1 cellular context compared by ENCODE assay signal in the genomic region with DNA sequence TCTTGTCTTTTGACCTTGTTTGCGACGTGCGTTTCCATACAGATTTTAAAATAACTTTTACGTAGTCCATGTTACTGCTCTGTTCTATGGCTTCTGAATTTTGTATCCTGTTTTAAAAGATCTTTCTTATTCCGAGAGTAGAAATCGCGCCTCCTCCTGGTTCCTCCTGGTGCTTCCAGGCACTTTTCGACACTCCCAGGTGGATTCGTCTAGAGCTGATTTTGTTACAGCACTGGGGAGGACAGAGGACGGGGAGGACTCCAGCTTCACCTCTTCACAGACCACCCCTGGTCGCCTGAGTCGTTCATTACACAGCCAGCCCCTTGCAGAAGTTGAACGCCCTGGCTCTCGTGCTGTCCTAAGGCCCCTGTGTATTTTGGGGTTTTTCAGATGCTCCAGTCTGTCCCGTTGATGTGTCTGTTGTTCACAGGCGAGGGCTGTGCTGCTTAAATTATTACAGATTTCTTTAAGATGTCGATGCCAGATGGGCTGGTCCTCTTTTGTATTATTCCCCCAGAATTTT.
TF ChIP-seq lines count a peak whose summit lies in the region.

No MANE protein-coding gene starts in this region.

TF ChIP-seq in K562, 482 proteins besides CTCF, POLR2A, EP300 and RAD21:
- TF ChIP-seq HMG20A (CRISPR knock-in tag; conservative IDR thresholded peaks at IDR 0.05) (no peak), ZNF785 (CRISPR knock-in tag; IDR thresholded peaks at IDR 0.05) (peak; percentile 98), MYNN (IDR thresholded peaks at IDR 0.05) (no peak), MYNN (CRISPR knock-in tag; IDR thresholded peaks at IDR 0.05) (no peak)
TF ChIP-seq in K562: peak in this region for 1.
